ENCODE assay signal across 8 cellular contexts in genomic region chr10:94220717-94221116, GRCh38.
"Had no signal": no experiment of that assay in that cellular context is flagged by ENCODE, and none has a peak within 500 bp of the region (broad histone marks: within the 10 kb centered on the region; RNA-seq: fewer than 3 reads in every experiment).

No MANE protein-coding gene starts in this region.

- H3K36me3 Mint-ChIP-seq: IgD-negative memory B cell had no signal

- H3K4me3 Mint-ChIP-seq: IgD-negative memory B cell had no signal

- H3K9me3 Mint-ChIP-seq: IgD-negative memory B cell had no signal

- DNase-seq: IMR-90, KBM-7, KG1 had no signal

- FAIRE-seq: HepG2, K562 had no signal

- H3K27me3 Mint-ChIP-seq: IgD-negative memory B cell had no signal

- H3K4me1 Mint-ChIP-seq: IgD-negative memory B cell had no signal

- ATAC-seq: HepG2, K562 had no signal

- H3K4me3 ChIP-seq: K562 had no signal

- H3K4me2 ChIP-seq: KMS-11 had no signal

- H3K27ac Mint-ChIP-seq: IgD-negative memory B cell had no signal

- H3K27ac ChIP-seq: HL-60, KMS-11 had no signal
